In the genomic region with DNA sequence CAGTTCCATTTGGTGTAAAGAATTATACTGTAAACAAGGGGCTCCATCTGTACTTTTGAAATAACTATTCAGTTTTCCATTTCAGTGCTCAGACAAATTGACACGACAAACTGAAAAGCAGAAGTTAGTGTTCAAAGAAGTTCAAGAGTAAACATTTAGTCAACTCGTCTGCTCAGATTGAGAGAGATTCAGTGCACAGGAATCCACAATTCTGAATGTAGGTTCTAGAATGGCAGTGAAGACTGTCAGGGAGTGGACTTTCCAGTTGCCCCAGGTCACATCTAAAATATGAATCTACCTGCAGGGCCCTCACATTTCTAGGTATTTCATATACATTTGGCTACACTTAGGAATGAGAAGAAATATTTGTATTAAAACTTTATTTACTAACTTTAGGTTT, we compare ENCODE assay signal across 36 cellular contexts.
"Had no signal": no experiment of that assay in that cellular context is flagged by ENCODE, and none has a peak within 500 bp of the region (broad histone marks: within the 10 kb centered on the region; RNA-seq: fewer than 3 reads in every experiment).

No MANE protein-coding gene starts in this region.

- H3K4me1 ChIP-seq: adrenal gland had no signal

- H3K27ac ChIP-seq: adrenal gland, coronary artery, dorsolateral prefrontal cortex, gastrocnemius medialis, ovary, skin epidermis, tibial nerve, WERI-Rb-1 had no signal

- H3K27ac Mint-ChIP-seq: activated naive CD4-positive, alpha-beta T cell treated with anti-CD3 and anti-CD28 coated beads for 36 hours; activated naive CD8-positive, alpha-beta T cell treated with anti-CD3 and anti-CD28 coated beads for 36 hours; activated T-helper 1 cell treated with anti-CD3 and anti-CD28 coated beads, Interleukin-12 subunit alpha, Interleukin-12 subunit beta, Interleukin-2, Interleukin-4 antibody, amounts not matched to agents 30 ng/mL and 10 ng/mL and 1 ng/mL, durations not matched to agents 14 hours and 24 hours and 36 hours; mesothelial cell of epicardium; naive thymus-derived CD4-positive, alpha-beta T cell; progenitor cell of endocrine pancreas had no signal

- FAIRE-seq: urothelium cell line had no signal

- H3K9me3 Mint-ChIP-seq: activated naive CD8-positive, alpha-beta T cell treated with anti-CD3 and anti-CD28 coated beads for 36 hours; activated T-helper 1 cell treated with anti-CD3 and anti-CD28 coated beads, Interleukin-12 subunit alpha, Interleukin-12 subunit beta, Interleukin-2, Interleukin-4 antibody, amounts not matched to agents 30 ng/mL and 10 ng/mL and 1 ng/mL, durations not matched to agents 14 hours and 24 hours and 36 hours had no signal

- H3K4me3 ChIP-seq: adrenal gland, coronary artery, dorsolateral prefrontal cortex, gastrocnemius medialis, ovary, skin epidermis, tibial nerve had no signal

- H3K4me1 Mint-ChIP-seq: naive thymus-derived CD4-positive, alpha-beta T cell had no signal

- H3K9me3 ChIP-seq: adrenal gland, gastrocnemius medialis, ovary, tibial nerve had no signal

- H3K27me3 ChIP-seq: adrenal gland, dorsolateral prefrontal cortex, gastrocnemius medialis, ovary, tibial nerve had no signal

- DNase-seq: activated CD4-positive, alpha-beta T cell treated with anti-CD3 and anti-CD28 coated beads for 48 hours; activated CD4-positive, alpha-beta T cell treated with anti-CD3 and anti-CD28 coated beads, Interleukin-2, amount 50 U/mL, for 48 hours; activated CD8-positive, alpha-beta memory T cell treated with anti-CD3 and anti-CD28 coated beads for 24 hours; activated effector memory CD4-positive, alpha-beta T cell treated with anti-CD3 and anti-CD28 coated beads, Interleukin-2, amount 50 U/mL, for 16 hours; activated naive CD4-positive, alpha-beta T cell treated with anti-CD3 and anti-CD28 coated beads for 36 hours; activated naive CD8-positive, alpha-beta T cell treated with anti-CD3 and anti-CD28 coated beads for 36 hours; activated T-cell treated with anti-CD3 and anti-CD28 coated beads, Interleukin-2, amount 50 U/mL, for 1 hour; adrenal gland; aorta; dorsolateral prefrontal cortex; effector memory CD4-positive, alpha-beta T cell; erythroblast; gastrocnemius medialis; glutamatergic neuron; islet precursor cell; left cardiac atrium; mammary epithelial cell; naive thymus-derived CD4-positive, alpha-beta T cell; ovary; retina; stimulated activated CD4-positive, alpha-beta T cell treated with anti-CD3 and anti-CD28 coated beads, Interleukin-1b, Interleukin-23, amount 100 ng/mL, for 48 hours; stimulated activated CD4-positive, alpha-beta T cell treated with anti-CD3 and anti-CD28 coated beads, Interleukin-4, amount 100 ng/mL, for 4 hours; stimulated activated CD8-positive, alpha-beta memory T cell treated with anti-CD3 and anti-CD28 coated beads, Interleukin-4, amount 100 ng/mL, for 48 hours; stimulated activated naive CD4-positive, alpha-beta T cell; T-helper 9 cell; WERI-Rb-1 had no signal

- H3K27me3 Mint-ChIP-seq: activated naive CD8-positive, alpha-beta T cell treated with anti-CD3 and anti-CD28 coated beads for 36 hours; naive thymus-derived CD4-positive, alpha-beta T cell had no signal

- H3K36me3 ChIP-seq: adrenal gland, gastrocnemius medialis, ovary, tibial nerve, WERI-Rb-1 had no signal

- ATAC-seq: activated CD4-positive, CD25-positive, alpha-beta regulatory T cell treated with anti-CD3 and anti-CD28 coated beads, Interleukin-2, amount 50 U/mL, for 24 hours; gastrocnemius medialis; naive thymus-derived CD4-positive, alpha-beta T cell; sciatic nerve had no signal

- H3K36me3 Mint-ChIP-seq: activated naive CD8-positive, alpha-beta T cell treated with anti-CD3 and anti-CD28 coated beads for 36 hours; brain; mesothelial cell of epicardium had no signal

- H3K4me3 Mint-ChIP-seq: activated naive CD4-positive, alpha-beta T cell treated with anti-CD3 and anti-CD28 coated beads for 36 hours; activated naive CD8-positive, alpha-beta T cell treated with anti-CD3 and anti-CD28 coated beads for 36 hours; activated T-helper 1 cell treated with anti-CD3 and anti-CD28 coated beads, Interleukin-12 subunit alpha, Interleukin-12 subunit beta, Interleukin-2, Interleukin-4 antibody, amounts not matched to agents 30 ng/mL and 10 ng/mL and 1 ng/mL, durations not matched to agents 14 hours and 24 hours and 36 hours; brain; mesothelial cell of epicardium; naive thymus-derived CD4-positive, alpha-beta T cell had no signal
